ENCODE assay signal across 16 cellular contexts in genomic region chr3:189260556-189261493, GRCh38.
DNase-seq lines count a peak whose midpoint lies in the region; ATAC-seq and TF ChIP-seq lines count a peak whose summit lies in the region.
"Had no signal": no experiment of that assay in that cellular context is flagged by ENCODE, and none has a peak within 500 bp of the region (broad histone marks: within the 10 kb centered on the region; RNA-seq: fewer than 3 reads in every experiment).

No MANE protein-coding gene starts in this region.

- no peaks in the 10 kb centered on the region for H3K4me1 ChIP-seq in hepatocyte (ENCODE audit: insufficient read depth)
- no peaks in the 10 kb centered on the region for H3K4me1 ChIP-seq in smooth muscle cell (ENCODE audit: low read depth)
- H3K4me1 ChIP-seq: BLaER1 treated with 17β-estradiol and CSF1 and Interleukin-3, amounts not matched to agents 10 nM and 100 nM; esophagus squamous epithelium had no signal

- TF ChIP-seq CTCF in hepatocyte (IDR thresholded peaks at IDR 0.05; ENCODE audit: poor library complexity) = no peak
- no peak for TF ChIP-seq CTCF in smooth muscle cell (IDR thresholded peaks at IDR 0.05; ENCODE audit: borderline replicate concordance, insufficient read depth, poor library complexity, severe bottlenecking)

- H3K4me2 ChIP-seq in hepatocyte = no peak overlapping the region
- H3K4me2 ChIP-seq in smooth muscle cell = no peak overlapping the region
- H3K4me2 ChIP-seq: BLaER1 treated with 17β-estradiol and CSF1 and Interleukin-3, amounts not matched to agents 10 nM and 100 nM had no signal

- 88% methylated on average over 11 of the region's 11 CpGs for WGBS in hepatocyte (ENCODE audit: low lambda C conversion rate, missing lambda C conversion rate)
- 57% methylated on average over 11 of the region's 11 CpGs for WGBS in smooth muscle cell (ENCODE audit: low lambda C conversion rate)

- no peaks in the 10 kb centered on the region; the same call in 1 of the 2 replicates for H3K9me3 ChIP-seq in SK-N-MC (ENCODE audit: low read depth, low read length)
- no peaks in the 10 kb centered on the region for H3K9me3 ChIP-seq in hepatocyte (ENCODE audit: low read depth)
- no peaks in the 10 kb centered on the region for H3K9me3 ChIP-seq in smooth muscle cell (replicated peaks; ENCODE audit: low read depth)
- H3K9me3 ChIP-seq: BLaER1 treated with 17β-estradiol and CSF1 and Interleukin-3, amounts not matched to agents 10 nM and 100 nM; esophagus squamous epithelium had no signal

- no peaks in the 10 kb centered on the region for H3K27me3 ChIP-seq in hepatocyte
- no peaks in the 10 kb centered on the region for H3K27me3 ChIP-seq in smooth muscle cell (ENCODE audit: low read depth)
- H3K27me3 ChIP-seq: BLaER1 treated with 17β-estradiol and CSF1 and Interleukin-3, amounts not matched to agents 10 nM and 100 nM; esophagus squamous epithelium had no signal

- H3K9ac ChIP-seq in SK-N-MC (ENCODE audit: insufficient read length) = peak overlapping the region; percentile 32
- H3K9ac ChIP-seq in smooth muscle cell (ENCODE audit: low read depth) = no peak overlapping the region
- H3K9ac ChIP-seq: BLaER1 treated with 17β-estradiol and CSF1 and Interleukin-3, amounts not matched to agents 10 nM and 100 nM had no signal

- ATAC-seq in GM21528 (IDR thresholded peaks at IDR 0.05; ENCODE audit: low FRiP score, unreplicated experiment) (no peak), GM21381 (IDR thresholded peaks at IDR 0.05; ENCODE audit: unreplicated experiment) (no peak), HG03442 (IDR thresholded peaks at IDR 0.05; ENCODE audit: unreplicated experiment) (no peak)
- ATAC-seq: left colon had no signal

- peak overlapping the region; percentile 77 for H3K27ac ChIP-seq in SK-N-MC
- no peak overlapping the region for H3K27ac ChIP-seq in hepatocyte
- peak overlapping the region; percentile 31 for H3K27ac ChIP-seq in smooth muscle cell (ENCODE audit: low read depth)
- H3K27ac ChIP-seq: BLaER1 treated with 17β-estradiol and CSF1 and Interleukin-3, amounts not matched to agents 10 nM and 100 nM; esophagus squamous epithelium had no signal

- peak; percentile 57 for DNase-seq in NCI-H146 treated with DMSO at 0.1 percent for 48 hours (lab: John Stamatoyannopoulos, UW; ENCODE audit: unreplicated experiment)
- no peak for DNase-seq in SK-N-MC (ENCODE audit: low read depth, low spot score)
- DNase-seq in hepatocyte (ENCODE audit: low spot score) = peak; percentile 7
- no peak for DNase-seq in smooth muscle cell (lab: John Stamatoyannopoulos, UW; ENCODE audit: unreplicated experiment)
- DNase-seq: activated naive CD4-positive, alpha-beta T cell; EL; esophagus squamous epithelium; H7; hippocampal formation; left colon; MM.1S; NCI-H1930 had no signal

- no peak overlapping the region; the same call in 1 of the 2 replicates for H3K4me3 ChIP-seq in SK-N-MC
- H3K4me3 ChIP-seq in hepatocyte = no peak overlapping the region
- no peak overlapping the region for H3K4me3 ChIP-seq in smooth muscle cell
- H3K4me3 ChIP-seq: BLaER1 treated with 17β-estradiol and CSF1 and Interleukin-3, amounts not matched to agents 10 nM and 100 nM; esophagus squamous epithelium had no signal

- H3K36me3 ChIP-seq in SK-N-MC (ENCODE audit: insufficient read depth, low read length) (0 out of 2 replicates have a peak, but pooled peaks cover 3% of the 10 kb centered on the region), hepatocyte (replicated peaks; ENCODE audit: insufficient read depth, low read depth) (no peaks in the 10 kb centered on the region), smooth muscle cell (ENCODE audit: low read depth) (no peaks in the 10 kb centered on the region)
- H3K36me3 ChIP-seq: BLaER1 treated with 17β-estradiol and CSF1 and Interleukin-3, amounts not matched to agents 10 nM and 100 nM; esophagus squamous epithelium had no signal

- no peaks in the 10 kb centered on the region for H3K9me2 ChIP-seq in hepatocyte (replicated peaks; ENCODE audit: insufficient read depth)

- no peaks in the 10 kb centered on the region for H3F3A ChIP-seq in smooth muscle cell (ENCODE audit: low read depth)

- no peaks in the 10 kb centered on the region for H3K79me2 ChIP-seq in hepatocyte
- H3K79me2 ChIP-seq in smooth muscle cell (ENCODE audit: low read depth) = no peaks in the 10 kb centered on the region

- H2AFZ ChIP-seq in hepatocyte = no peak overlapping the region
- peak overlapping the region; percentile 32 for H2AFZ ChIP-seq in smooth muscle cell (ENCODE audit: low read depth)

- H4K20me1 ChIP-seq in hepatocyte (ENCODE audit: insufficient read depth, poor library complexity, severe bottlenecking) (no peaks in the 10 kb centered on the region), smooth muscle cell (ENCODE audit: low read depth) (no peaks in the 10 kb centered on the region)
- H4K20me1 ChIP-seq: BLaER1 treated with 17β-estradiol and CSF1 and Interleukin-3, amounts not matched to agents 10 nM and 100 nM had no signal

Comparison
In these comparisons a context has a peak if more than half of its experiments do, and no peak if none do; other contexts are left out.
1. DNase-seq: peak in NCI-H146 treated with DMSO at 0.1 percent for 48 hours (single experiment) and hepatocyte (single experiment); none in SK-N-MC (single experiment) and smooth muscle cell (single experiment).